8 cellular contexts compared by ENCODE assay signal in the genomic region with DNA sequence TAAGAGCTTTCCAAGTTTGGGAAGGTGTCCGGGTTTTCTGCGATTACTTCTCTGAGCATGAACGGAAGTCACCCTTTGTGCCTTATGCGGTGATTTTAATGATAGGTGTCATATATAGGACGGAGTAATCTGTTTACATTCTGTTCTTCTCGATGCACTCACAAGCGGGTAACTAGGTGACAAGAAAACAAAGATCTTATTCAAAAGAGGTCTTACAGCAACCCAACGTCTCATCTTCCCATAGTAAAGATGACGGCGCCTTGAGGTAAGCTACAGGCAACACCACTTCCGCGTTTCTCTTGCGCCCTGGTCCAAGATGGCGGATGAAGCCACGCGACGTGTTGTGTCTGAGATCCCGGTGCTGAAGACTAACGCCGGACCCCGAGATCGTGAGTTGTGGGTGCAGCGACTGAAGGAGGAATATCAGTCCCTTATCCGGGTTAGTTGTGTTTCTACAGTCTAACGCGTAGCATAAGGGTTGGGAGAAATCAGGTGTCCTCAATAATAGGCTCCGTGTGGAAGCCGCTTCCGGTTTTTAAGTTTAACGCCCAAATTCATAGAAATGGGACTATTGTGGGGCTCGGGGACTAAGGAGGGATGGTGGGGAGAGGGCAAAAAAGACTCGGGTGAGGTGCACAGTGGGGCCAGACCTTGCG. TPM values are rescaled to one million over a fixed set of nuclear protein-coding genes. Genes with fewer than 3 reads are reported as not detected.
DNase-seq lines count a peak whose midpoint lies in the region; ATAC-seq, FAIRE-seq and TF ChIP-seq lines count a peak whose summit lies in the region.

A gene (plus strand): TSS at position 297 of the 656 bp plus-strand sequence. CDS start 20 bp downstream, at position 317.

- H3K36me3 ChIP-seq in OCI-LY1 (ENCODE audit: insufficient read depth, low read length) (peaks cover 15% of the 10 kb centered on the region; the same call in 1 of the 2 replicates), endothelial cell of umbilical vein (ENCODE audit: control insufficient read depth in 2 of 2, extremely low read depth in 1 of 2, insufficient read depth in 2 of 2, low read length in 2 of 2) (peaks cover 2 to 5% of the 10 kb centered on the region in 2 experiments)

- H3K4me3 ChIP-seq in OCI-LY1 (ENCODE audit: low read depth, low read length, poor library complexity, severe bottlenecking) (peak within 1 kb of the TSS; percentile 61), endothelial cell of umbilical vein (replicated peaks in 1 of 3; ENCODE audit: insufficient read depth in 1 of 3, low read depth in 1 of 3, low read length in 3 of 3) (peak within 1 kb of the TSS; percentile 24 to 77 (median 52))

- H4K20me1 ChIP-seq in OCI-LY1 (ENCODE audit: insufficient read depth, low read length) (no peaks in the 10 kb centered on the region), endothelial cell of umbilical vein (replicated peaks; ENCODE audit: control insufficient read depth, extremely low read depth, insufficient read depth, low read length) (no peaks in the 10 kb centered on the region)

- CTCF ChIA-PET in endothelial cell of umbilical vein (lab: Charles Lee): interaction anchor here (0.6 to 2.7 kb wide), 7 partner anchors 12 to 133 kb away, joined by 3 to 14 read pairs (median 3); a partner anchor contains a TSS

- no peaks in the 10 kb centered on the region for H3K9me2 ChIP-seq in OCI-LY1 (ENCODE audit: low read depth, low read length)

- peak within 1 kb of the TSS; percentile 77 for H3K27ac ChIP-seq in OCI-LY1 (ENCODE audit: low read depth, low read length, poor library complexity, severe bottlenecking)
- peak within 1 kb of the TSS; percentile 81 for H3K27ac ChIP-seq in endothelial cell of umbilical vein (ENCODE audit: insufficient read depth, low read depth, low read length)

- peak; percentile 86 for TF ChIP-seq POLR2A in endothelial cell of umbilical vein (IDR thresholded peaks at IDR 0.05; ENCODE audit: low read depth, low read length)

- DNase-seq in CMK (ENCODE audit: low read depth) (peak; percentile 62), HuH-7 (ENCODE audit: low spot score) (peak; percentile 80), endothelial cell of umbilical vein (ENCODE audit: low read depth, low spot score) (peak; percentile 91), middle frontal gyrus (ENCODE audit: extremely low spot score, low spot score) (peak; percentile 83)
- DNase-seq in activated CD8-positive, alpha-beta memory T cell treated with anti-CD3 and anti-CD28 coated beads, Interleukin-2, amount 50 U/mL, for 24 hours (ENCODE audit: extremely low read depth): peak; percentile 53
- peak; percentile 51 to 58 for DNase-seq in stimulated activated CD8-positive, alpha-beta memory T cell treated with anti-CD3 and anti-CD28 coated beads, Interleukin-2, amount 100 ng/mL, for 48 hours (ENCODE audit: low read depth in 2 of 2)

- H3K79me2 ChIP-seq in OCI-LY1 (ENCODE audit: insufficient read depth, low read length) (no peaks in the 10 kb centered on the region), endothelial cell of umbilical vein (ENCODE audit: control insufficient read depth, insufficient read depth, low read length) (no peaks in the 10 kb centered on the region)

- POLR2A ChIA-PET in endothelial cell of umbilical vein (lab: Charles Lee): interaction anchor here (1.0 kb wide), 1 partner anchor 21 kb away, joined by 11 read pairs; a partner anchor contains a TSS

- H3K4me1 ChIP-seq in OCI-LY1 (ENCODE audit: insufficient read depth, low read length, severe bottlenecking) (peaks cover 26% of the 10 kb centered on the region), endothelial cell of umbilical vein (ENCODE audit: control insufficient read depth, extremely low read depth, insufficient read depth, low read length) (no peaks in the 10 kb centered on the region)

- peak within 1 kb of the TSS; percentile 91 for H2AFZ ChIP-seq in OCI-LY1 (ENCODE audit: low read length)
- H2AFZ ChIP-seq in endothelial cell of umbilical vein (ENCODE audit: low read depth, low read length): peak within 1 kb of the TSS; percentile 69

- intact Hi-C loops in endothelial cell of umbilical vein (cut with micrococcal nuclease): loop anchor here (1.0 kb wide), 1 partner anchor 35 kb away; no protein-coding TSS in a partner anchor

- BruUV-seq in endothelial cell of umbilical vein (replicated peaks; lab: Mats Ljungman, UMichigan): TSS peak; percentile 96

- peaks cover 4% of the 10 kb centered on the region; the same call in 1 of the 2 replicates for H3F3A ChIP-seq in OCI-LY1 (ENCODE audit: insufficient read depth, low read length)

- TF ChIP-seq CTCF in OCI-LY1 (IDR thresholded peaks at IDR 0.05; ENCODE audit: low read length) (no peak), endothelial cell of umbilical vein (IDR thresholded peaks at IDR 0.05; ENCODE audit: extremely low read depth in 1 of 2, insufficient read depth in 1 of 2, low read depth in 1 of 2, low read length in 2 of 2) (no peak)

- peak; percentile 76 for ATAC-seq in GM21360 (IDR thresholded peaks at IDR 0.05; ENCODE audit: unreplicated experiment)

- FAIRE-seq in endothelial cell of umbilical vein (lab: Jason Lieb, UNC): peak; percentile 77

- H3K9me1 ChIP-seq in endothelial cell of umbilical vein (replicated peaks; ENCODE audit: control insufficient read depth, extremely low read depth, insufficient read depth, low read length): no peaks in the 10 kb centered on the region

- H3K27me3 ChIP-seq in OCI-LY1 (ENCODE audit: insufficient read depth, low read length): no peaks in the 10 kb centered on the region
- H3K27me3 ChIP-seq in endothelial cell of umbilical vein (ENCODE audit: control insufficient read depth in 2 of 2, insufficient read depth in 2 of 2, low read length in 2 of 2): no peaks in the 10 kb centered on the region

- peak within 1 kb of the TSS; percentile 63 for H3K4me2 ChIP-seq in OCI-LY1 (ENCODE audit: low read length)
- H3K4me2 ChIP-seq in endothelial cell of umbilical vein (ENCODE audit: insufficient read depth, low read length): peak within 1 kb of the TSS; percentile 52

- dilution Hi-C loops in endothelial cell of umbilical vein (cut with MboI; ENCODE audit: extremely low pct_ligation_motif_present, low sequenced_read_pairs): no loop called here

- H3K9me3 ChIP-seq in OCI-LY1 (ENCODE audit: low read length) (no peaks in the 10 kb centered on the region), endothelial cell of umbilical vein (replicated peaks; ENCODE audit: control insufficient read depth, insufficient read depth, low read length) (no peaks in the 10 kb centered on the region)

- H3K9ac ChIP-seq in OCI-LY1 (ENCODE audit: low read length): peak within 1 kb of the TSS; percentile 66
- peak within 1 kb of the TSS; percentile 97 for H3K9ac ChIP-seq in endothelial cell of umbilical vein (replicated peaks; ENCODE audit: extremely low read depth, insufficient read depth, low read length)

TF ChIP-seq in endothelial cell of umbilical vein, 7 proteins besides CTCF, POLR2A, EP300 and RAD21:
- TF ChIP-seq GATA2 (IDR thresholded peaks at IDR 0.05; ENCODE audit: insufficient read depth, insufficient read length, low read depth, low read length) (no peak), FOS (IDR thresholded peaks at IDR 0.05; ENCODE audit: borderline replicate concordance, insufficient read depth, low read length) (no peak), POLR2AphosphoS5 (IDR thresholded peaks at IDR 0.05; ENCODE audit: insufficient read depth, low read depth, low read length) (peak; percentile 68), MYC (IDR thresholded peaks at IDR 0.05; ENCODE audit: low read depth, low read length) (peak; percentile 74)
- TF ChIP-seq, protein P1, sequence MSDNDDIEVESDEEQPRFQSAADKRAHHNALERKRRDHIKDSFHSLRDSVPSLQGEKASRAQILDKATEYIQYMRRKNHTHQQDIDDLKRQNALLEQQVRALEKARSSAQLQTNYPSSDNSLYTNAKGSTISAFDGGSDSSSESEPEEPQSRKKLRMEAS (IDR thresholded peaks at IDR 0.05; ENCODE audit: insufficient read depth, insufficient read length): peak; percentile 22

RNA-seq across cellular contexts. Expression of the gene that starts here (rescaled TPM):
- 102 and 110 TPM in 2 replicates for total RNA-seq in endothelial cell of umbilical vein
- polyA plus RNA-seq in endothelial cell of umbilical vein: 115 and 149 TPM in 2 replicates
- polyA plus RNA-seq in endothelial cell of umbilical vein (2011; cell fraction: cytosol; rRNA removed): 198 and 222 TPM in 2 replicates
- polyA plus RNA-seq in endothelial cell of umbilical vein (2011; cell fraction: nucleus; rRNA removed): 63.9 and 87.7 TPM in 2 replicates
- 124 and 128 TPM in 2 replicates for polyA plus RNA-seq in endothelial cell of umbilical vein (2012)
- 68.2 and 73.7 TPM in 2 replicates for polyA minus RNA-seq in endothelial cell of umbilical vein
- polyA minus RNA-seq in endothelial cell of umbilical vein (2011; cell fraction: cytosol; rRNA and poly(A)+ RNA removed): 45.0 TPM
- polyA minus RNA-seq in endothelial cell of umbilical vein (2011; cell fraction: nucleus; rRNA and poly(A)+ RNA removed): 22.1 and 30.2 TPM in 2 replicates

Comparison
In these comparisons a context has a peak if more than half of its experiments do, and no peak if none do; other contexts are left out.
1. Peak in every context shown above with its lines: DNase-seq, ATAC-seq, H3K4me3 ChIP-seq and H3K27ac ChIP-seq.